ENCODE assay signal across 31 cellular contexts in the genomic region with DNA sequence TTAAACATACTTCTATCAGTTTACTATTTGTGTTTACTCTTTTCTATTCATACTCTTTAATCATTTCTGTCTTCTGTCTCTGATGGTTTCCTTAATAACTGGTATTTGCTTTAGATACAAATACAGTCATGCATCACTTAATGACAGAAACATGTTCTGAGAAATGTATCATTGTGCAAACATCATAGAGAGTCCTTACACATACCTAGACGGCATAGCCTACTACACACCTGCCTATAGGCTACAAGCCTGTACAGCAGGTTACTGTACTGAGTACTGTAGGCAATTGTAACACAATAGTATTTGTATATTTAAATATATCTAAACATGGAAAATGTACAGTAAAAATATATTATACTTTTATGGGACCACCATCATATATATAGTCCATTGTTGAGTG. TPM values are rescaled to one million over a fixed set of nuclear protein-coding genes. Genes with fewer than 3 reads are reported as not detected.
"Had no signal": no experiment of that assay in that cellular context is flagged by ENCODE, and none has a peak within 500 bp of the region (broad histone marks: within the 10 kb centered on the region; RNA-seq: fewer than 3 reads in every experiment).

No MANE protein-coding gene starts in this region.

- H3K36me3 ChIP-seq: ascending aorta, heart left ventricle, left lung, lower lobe of right lung, spleen, tibial nerve had no signal

- ATAC-seq: effector memory CD8-positive, alpha-beta T cell; heart left ventricle; left lung; lower lobe of right lung; natural killer cell treated with Interleukin-12 subunit alpha and Interleukin-12 subunit beta and Interleukin-15 and Interleukin-18, amount 100 ng/mL, for 72 hours; right cardiac atrium had no signal

- H3K4me3 ChIP-seq: ascending aorta, coronary artery, dorsolateral prefrontal cortex, heart left ventricle, left lung, lower lobe of right lung, spleen, tibial nerve had no signal

- H3K27ac ChIP-seq: ascending aorta, coronary artery, heart left ventricle, left lung, lower lobe of right lung, spleen, tibial nerve had no signal

- H3K9me3 ChIP-seq: ascending aorta, heart left ventricle, left lung, lower lobe of right lung, spleen, tibial nerve had no signal

- DNase-seq: activated CD4-positive, alpha-beta memory T cell treated with anti-CD3 and anti-CD28 coated beads for 36 hours; activated CD4-positive, alpha-beta T cell treated with anti-CD3 and anti-CD28 coated beads, Interleukin-2, amount 10 ng/mL, durations not matched to agents 24 days and 14 days; activated CD4-positive, CD25-positive, alpha-beta regulatory T cell treated with anti-CD3 and anti-CD28 coated beads, Interleukin-2, amount 50 U/mL, for 72 hours; activated CD8-positive, alpha-beta memory T cell treated with anti-CD3 and anti-CD28 coated beads, Interleukin-2, amount 50 U/mL, for 4 hours; activated effector memory CD4-positive, alpha-beta T cell treated with anti-CD3 and anti-CD28 coated beads, Interleukin-2, amount 50 U/mL, for 16 hours; activated naive CD4-positive, alpha-beta T cell treated with anti-CD3 and anti-CD28 coated beads, Interleukin-2, amount 10 ng/mL, durations not matched to agents 7 days and 5 days; activated naive CD8-positive, alpha-beta T cell treated with anti-CD3 and anti-CD28 coated beads, Interleukin-2, amount 10 ng/mL, durations not matched to agents 7 days and 5 days; activated T-cell treated with anti-CD3 and anti-CD28 coated beads, Interleukin-2, amount 50 U/mL, for 1 hour; dorsolateral prefrontal cortex; effector memory CD8-positive, alpha-beta T cell; foreskin fibroblast; heart left ventricle; kidney glomerular epithelial cell; left lung; lower lobe of right lung; mesenchymal stem cell; right cardiac atrium; spleen; stimulated activated CD4-positive, alpha-beta T cell treated with anti-CD3 and anti-CD28 coated beads, Interleukin-2, amount 100 ng/mL, for 48 hours; stimulated activated naive CD4-positive, alpha-beta T cell treated with Interleukin-2 at 50 U/mL for 16 hours; T1000 had no signal

- H3K27me3 ChIP-seq: ascending aorta, dorsolateral prefrontal cortex, heart left ventricle, left lung, spleen, tibial nerve had no signal

- H3K4me1 ChIP-seq: ascending aorta, left lung, lower lobe of right lung, spleen, tibial nerve had no signal

RNA-seq across cellular contexts. Expression of a gene that starts 36.3 kb away (rescaled TPM):
- total RNA-seq: activated CD4-positive, alpha-beta memory T cell treated with anti-CD3 and anti-CD28 coated beads for 36 hours; activated CD4-positive, alpha-beta T cell treated with anti-CD3 and anti-CD28 coated beads, Interleukin-2, amount 10 ng/mL, durations not matched to agents 24 days and 14 days; activated CD8-positive, alpha-beta memory T cell treated with anti-CD3 and anti-CD28 coated beads for 36 hours; activated naive CD8-positive, alpha-beta T cell treated with anti-CD3 and anti-CD28 coated beads, Interleukin-2, amount 10 ng/mL, durations not matched to agents 7 days and 5 days; activated T-helper 1 cell treated with anti-CD3 and anti-CD28 coated beads, Interleukin-12 subunit alpha, Interleukin-12 subunit beta, Interleukin-2, Interleukin-4 antibody, amounts not matched to agents 30 ng/mL and 10 ng/mL and 1 ng/mL, durations not matched to agents 14 hours and 24 hours and 36 hours; ascending aorta; mononuclear cell; natural killer cell treated with Interleukin-12 subunit alpha and Interleukin-12 subunit beta and Interleukin-15 and Interleukin-18, amount 100 ng/mL, for 72 hours; pulmonary artery endothelial cell; spleen had no signal

RNA-seq across cellular contexts. Expression of a gene that starts 58.6 kb away (rescaled TPM):
- total RNA-seq: activated CD4-positive, alpha-beta memory T cell treated with anti-CD3 and anti-CD28 coated beads for 36 hours; activated CD4-positive, alpha-beta T cell treated with anti-CD3 and anti-CD28 coated beads, Interleukin-2, amount 10 ng/mL, durations not matched to agents 24 days and 14 days; activated CD8-positive, alpha-beta memory T cell treated with anti-CD3 and anti-CD28 coated beads for 36 hours; activated naive CD8-positive, alpha-beta T cell treated with anti-CD3 and anti-CD28 coated beads, Interleukin-2, amount 10 ng/mL, durations not matched to agents 7 days and 5 days; activated T-helper 1 cell treated with anti-CD3 and anti-CD28 coated beads, Interleukin-12 subunit alpha, Interleukin-12 subunit beta, Interleukin-2, Interleukin-4 antibody, amounts not matched to agents 30 ng/mL and 10 ng/mL and 1 ng/mL, durations not matched to agents 14 hours and 24 hours and 36 hours; ascending aorta; lower lobe of right lung; mononuclear cell; natural killer cell treated with Interleukin-12 subunit alpha and Interleukin-12 subunit beta and Interleukin-15 and Interleukin-18, amount 100 ng/mL, for 72 hours; omental fat pad; pulmonary artery endothelial cell; spleen; tibial nerve; ureter had no signal
- polyA plus RNA-seq: spleen had no signal
